Comparison of ENCODE assay signal across 14 cellular contexts in the genomic region with DNA sequence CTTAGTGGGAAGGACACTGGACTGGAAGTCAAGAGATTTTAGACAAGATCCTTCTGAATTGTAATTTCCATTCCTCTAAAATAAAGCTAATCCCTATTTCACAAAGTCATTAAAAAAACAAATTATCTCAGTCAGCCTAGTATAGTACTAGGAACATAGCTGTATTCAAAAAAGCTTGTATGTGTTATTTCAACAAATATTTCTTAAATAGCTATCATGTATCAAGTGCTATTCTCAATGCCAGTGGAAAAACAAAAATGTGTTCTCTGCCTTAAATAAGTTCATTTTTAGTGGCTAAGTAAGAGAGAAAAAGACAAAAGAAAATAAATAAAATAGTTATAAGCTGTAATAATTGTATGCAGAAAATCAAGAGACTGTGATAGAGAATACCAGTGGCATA.
A peak's percentile ranks its signal among the peaks of the same experiment; 100 is the strongest.
DNase-seq lines count a peak whose midpoint lies in the region; ATAC-seq and TF ChIP-seq lines count a peak whose summit lies in the region.
"Had no signal": no experiment of that assay in that cellular context is flagged by ENCODE, and none has a peak within 500 bp of the region (broad histone marks: within the 10 kb centered on the region; RNA-seq: fewer than 3 reads in every experiment).

No MANE protein-coding gene starts in this region.

- intact Hi-C loops in vagina (cut with DNase I) = no loop called here
- intact Hi-C loops in Right ventricle myocardium superior (cut with DNase I) = no loop called here

- no peaks in the 10 kb centered on the region for H3K36me3 ChIP-seq in adipocyte (ENCODE audit: control insufficient read depth, insufficient read depth, low read length, severe bottlenecking)
- H3K36me3 ChIP-seq in vagina = no peaks in the 10 kb centered on the region
- H3K36me3 ChIP-seq: BLaER1 had no signal

- TF ChIP-seq POLR2A in vagina (IDR thresholded peaks at IDR 0.05) = no peak

- TF ChIP-seq CTCF in choroid plexus epithelial cell (conservative IDR thresholded peaks at IDR 0.05; ENCODE audit: low read depth, low read length) (no peak), vagina (IDR thresholded peaks at IDR 0.05) (no peak)

- H3K4me3 ChIP-seq in adipocyte (ENCODE audit: low read length) (no peak overlapping the region), choroid plexus epithelial cell (ENCODE audit: low read depth, low read length) (no peak overlapping the region), vagina (no peak overlapping the region)
- H3K4me3 ChIP-seq: BLaER1 had no signal

- ATAC-seq in Right ventricle myocardium superior (ENCODE audit: poor library complexity) = no peak
- ATAC-seq: HepG2 had no signal

- H3K9me3 ChIP-seq in adipocyte (ENCODE audit: control insufficient read depth, low read length) (peaks cover 8% of the 10 kb centered on the region), vagina (no peaks in the 10 kb centered on the region)
- H3K9me3 ChIP-seq: BLaER1 had no signal

- no peak overlapping the region for H3K27ac ChIP-seq in vagina
- H3K27ac ChIP-seq: BLaER1 had no signal

- DNase-seq in adipocyte (ENCODE audit: low read depth) (peak; percentile 66), choroid plexus epithelial cell (ENCODE audit: low read depth) (peak; percentile 10), fibroblast of peridontal ligament (ENCODE audit: extremely low read depth) (peak; percentile 20), vagina (ENCODE audit: extremely low spot score in 2 of 2) (no peak), Right ventricle myocardium superior (no peak), ACHN (no peak), NCI-H1694 treated with DMSO at 0.1 percent for 48 hours (lab: John Stamatoyannopoulos, UW) (no peak)
- DNase-seq: CD4-positive, alpha-beta memory T cell; DMS153; DMS79; GF-D8; H9 had no signal

- H3K9ac ChIP-seq in adipocyte (ENCODE audit: low read length) = no peak overlapping the region
- H3K9ac ChIP-seq: BLaER1 had no signal

- in situ Hi-C loops in ACHN (cut with HindIII; ENCODE audit: low pct_ligation_motif_present, low pct_unique_long_range_greater_than_20kb, low sequenced_read_pairs) = no loop called here

- H3K4me1 ChIP-seq in adipocyte (ENCODE audit: control insufficient read depth, insufficient read depth, low read length) = peaks cover 21% of the 10 kb centered on the region
- no peaks in the 10 kb centered on the region for H3K4me1 ChIP-seq in vagina
- H3K4me1 ChIP-seq: BLaER1 had no signal

- H3K27me3 ChIP-seq in adipocyte (replicated peaks; ENCODE audit: control insufficient read depth, insufficient read depth, low read length) (no peaks in the 10 kb centered on the region), vagina (no peaks in the 10 kb centered on the region)
- H3K27me3 ChIP-seq: BLaER1 had no signal

Comparison
In these comparisons a context has a peak if more than half of its experiments do, and no peak if none do; other contexts are left out.
1. DNase-seq: peak in adipocyte (single experiment), choroid plexus epithelial cell (single experiment) and fibroblast of peridontal ligament (single experiment); none in vagina (0 of 2), Right ventricle myocardium superior (single experiment), ACHN (single experiment) and NCI-H1694 treated with DMSO at 0.1 percent for 48 hours (single experiment).